Comparison of ENCODE assay signal across 8 cellular contexts in genomic region chr15:98853161-98853560, GRCh38.
A peak's percentile ranks its signal among the peaks of the same experiment; 100 is the strongest.
DNase-seq lines count a peak whose midpoint lies in the region; ATAC-seq, FAIRE-seq and TF ChIP-seq lines count a peak whose summit lies in the region.

No MANE protein-coding gene starts in this region.

- H3K4me3 ChIP-seq in astrocyte of the cerebellum (ENCODE audit: low read depth, low read length), result peak overlapping the region; percentile 54

- DNase-seq in D721Med (ENCODE audit: insufficient read length, low spot score), result peak; percentile 46
- DNase-seq in HCEC 1CT, result peak; percentile 88
- DNase-seq in NCI-H146 treated with DMSO at 0.1 percent for 48 hours (lab: John Stamatoyannopoulos, UW; ENCODE audit: unreplicated experiment), result peak; percentile 75
- peak; percentile 26 to 79 (median 54) for DNase-seq in T-helper 1 cell
- DNase-seq in astrocyte of the cerebellum (ENCODE audit: low read depth), result peak; percentile 89
- peak; percentile 81 for DNase-seq in hepatic stellate cell (ENCODE audit: low spot score)
- DNase-seq in putamen (ENCODE audit: low spot score), result peak; percentile 94

- no peak for FAIRE-seq in D721Med (lab: Jason Lieb, UNC)

- no peak for ATAC-seq in GM18870 (IDR thresholded peaks at IDR 0.05; ENCODE audit: unreplicated experiment)

- TF ChIP-seq CTCF in D721Med (IDR thresholded peaks at IDR 0.05; ENCODE audit: insufficient read depth, missing control alignments), result no peak
- no peak for TF ChIP-seq CTCF in astrocyte of the cerebellum (IDR thresholded peaks at IDR 0.05; ENCODE audit: low read depth, low read length, missing control alignments)

- in situ Hi-C loops in astrocyte of the cerebellum (cut with HindIII; ENCODE audit: low sequenced_read_pairs), result no loop called here
